8 cellular contexts compared by ENCODE assay signal in genomic region chr4:95547708-95548471, GRCh38. TPM values are rescaled to one million over a fixed set of nuclear protein-coding genes. Genes with fewer than 3 reads are reported as not detected.
DNase-seq lines count a peak whose midpoint lies in the region; ATAC-seq and TF ChIP-seq lines count a peak whose summit lies in the region.

No MANE protein-coding gene starts in this region.

- no peaks in the 10 kb centered on the region for H3K4me1 ChIP-seq in parathyroid adenoma

- intact Hi-C loops in activated T-helper 1 cell treated with anti-CD3 and anti-CD28 coated beads, Interleukin-12 subunit alpha, Interleukin-12 subunit beta, Interleukin-2, Interleukin-4 antibody, amounts not matched to agents 30 ng/mL and 10 ng/mL and 1 ng/mL, durations not matched to agents 14 hours and 24 hours and 36 hours (cut with micrococcal nuclease), result no loop called here
- intact Hi-C loops in left cardiac atrium (cut with DNase I), result no loop called here

- H3K4me2 ChIP-seq in parathyroid adenoma (ENCODE audit: low read length), result peak overlapping the region; percentile 71

- peaks cover 22% of the 10 kb centered on the region for H3K4me1 Mint-ChIP-seq in activated T-helper 1 cell treated with anti-CD3 and anti-CD28 coated beads, Interleukin-12 subunit alpha, Interleukin-12 subunit beta, Interleukin-2, Interleukin-4 antibody, amounts not matched to agents 30 ng/mL and 10 ng/mL and 1 ng/mL, durations not matched to agents 14 hours and 24 hours and 36 hours (ENCODE audit: low read depth)

- POLR2A ChIA-PET in RWPE1 (lab: Yijun Ruan, JAX; ENCODE audit: low non-redundant PET), result no interaction called here

- H3K27ac Mint-ChIP-seq in activated T-helper 1 cell treated with anti-CD3 and anti-CD28 coated beads, Interleukin-12 subunit alpha, Interleukin-12 subunit beta, Interleukin-2, Interleukin-4 antibody, amounts not matched to agents 30 ng/mL and 10 ng/mL and 1 ng/mL, durations not matched to agents 14 hours and 24 hours and 36 hours, result no peak overlapping the region

- H3K9ac ChIP-seq in parathyroid adenoma, result no peak overlapping the region

- ATAC-seq in left cardiac atrium (peak in 1 of 2 donors; percentile 11), GM21367 (IDR thresholded peaks at IDR 0.05; ENCODE audit: unreplicated experiment) (no peak)

- TF ChIP-seq CTCF in GM06990 (IDR thresholded peaks at IDR 0.05; ENCODE audit: insufficient read depth, low read length, poor library complexity, severe bottlenecking) (no peak), parathyroid adenoma (IDR thresholded peaks at IDR 0.05) (no peak), RWPE1 (conservative IDR thresholded peaks at IDR 0.05; ENCODE audit: low read depth) (no peak)

- no peak overlapping the region for H2AFZ ChIP-seq in parathyroid adenoma

- H3K27me3 Mint-ChIP-seq in activated T-helper 1 cell treated with anti-CD3 and anti-CD28 coated beads, Interleukin-12 subunit alpha, Interleukin-12 subunit beta, Interleukin-2, Interleukin-4 antibody, amounts not matched to agents 30 ng/mL and 10 ng/mL and 1 ng/mL, durations not matched to agents 14 hours and 24 hours and 36 hours (ENCODE audit: insufficient read depth), result peaks cover 47% of the 10 kb centered on the region

- H3K9me3 Mint-ChIP-seq in activated T-helper 1 cell treated with anti-CD3 and anti-CD28 coated beads, Interleukin-12 subunit alpha, Interleukin-12 subunit beta, Interleukin-2, Interleukin-4 antibody, amounts not matched to agents 30 ng/mL and 10 ng/mL and 1 ng/mL, durations not matched to agents 14 hours and 24 hours and 36 hours, result no peaks in the 10 kb centered on the region

- no peaks in the 10 kb centered on the region for H3K79me2 ChIP-seq in parathyroid adenoma

- H3K36me3 Mint-ChIP-seq in activated T-helper 1 cell treated with anti-CD3 and anti-CD28 coated beads, Interleukin-12 subunit alpha, Interleukin-12 subunit beta, Interleukin-2, Interleukin-4 antibody, amounts not matched to agents 30 ng/mL and 10 ng/mL and 1 ng/mL, durations not matched to agents 14 hours and 24 hours and 36 hours (ENCODE audit: low read depth), result no peaks in the 10 kb centered on the region

- CTCF ChIA-PET in RWPE1 (lab: Yijun Ruan, JAX), result interaction anchor here (0.6 kb wide), 3 partner anchors 376 to 1746 kb away, joined by 3 to 4 read pairs (median 4); no protein-coding TSS in a partner anchor

- no peaks in the 10 kb centered on the region for H3K27me3 ChIP-seq in GM06990 (replicated peaks; ENCODE audit: control insufficient read depth, insufficient read depth, low read length)
- H3K27me3 ChIP-seq in parathyroid adenoma (ENCODE audit: control insufficient read depth, insufficient read depth, low read length), result no peaks in the 10 kb centered on the region

- peak overlapping the region; percentile 42 for H3K4me3 Mint-ChIP-seq in activated T-helper 1 cell treated with anti-CD3 and anti-CD28 coated beads, Interleukin-12 subunit alpha, Interleukin-12 subunit beta, Interleukin-2, Interleukin-4 antibody, amounts not matched to agents 30 ng/mL and 10 ng/mL and 1 ng/mL, durations not matched to agents 14 hours and 24 hours and 36 hours

- no peaks in the 10 kb centered on the region for H3K36me3 ChIP-seq in GM06990 (ENCODE audit: control insufficient read depth, insufficient read depth, low read length)
- no peaks in the 10 kb centered on the region for H3K36me3 ChIP-seq in parathyroid adenoma (ENCODE audit: control insufficient read depth, insufficient read depth, low read length)

- peak; percentile 15 for DNase-seq in GM06990 (ENCODE audit: extremely low read depth, insufficient read length)
- no peak for DNase-seq in activated T-helper 1 cell treated with anti-CD3 and anti-CD28 coated beads, Interleukin-12 subunit alpha, Interleukin-12 subunit beta, Interleukin-2, Interleukin-4 antibody, amounts not matched to agents 30 ng/mL and 10 ng/mL and 1 ng/mL, durations not matched to agents 14 hours and 24 hours and 36 hours (ENCODE audit: low spot score)
- DNase-seq in left cardiac atrium, result peak; percentile 49
- DNase-seq in RWPE1 (ENCODE audit: low spot score), result no peak
- DNase-seq in NCI-H1930 (lab: John Stamatoyannopoulos, UW), result no peak
- DNase-seq in NOMO-1 (lab: John Stamatoyannopoulos, UW; ENCODE audit: unreplicated experiment in 2 of 2), result no peak

- no peaks in the 10 kb centered on the region for H3K9me3 ChIP-seq in parathyroid adenoma (ENCODE audit: control insufficient read depth, low read length)

- H3K27ac ChIP-seq in parathyroid adenoma (no peak overlapping the region), RWPE1 (no peak overlapping the region)

- H3K4me3 ChIP-seq in GM06990 (replicated peaks; ENCODE audit: low read depth, low read length), result no peak overlapping the region
- peak overlapping the region; percentile 51 for H3K4me3 ChIP-seq in parathyroid adenoma (ENCODE audit: low read depth, low read length)

RNA-seq across cellular contexts. Expression of gene UNC5C, which starts 0.9 kb away (rescaled TPM):
- total RNA-seq in activated T-helper 1 cell treated with anti-CD3 and anti-CD28 coated beads, Interleukin-12 subunit alpha, Interleukin-12 subunit beta, Interleukin-2, Interleukin-4 antibody, amounts not matched to agents 30 ng/mL and 10 ng/mL and 1 ng/mL, durations not matched to agents 14 hours and 24 hours and 36 hours, result not detected in 2 replicates
- 1 to 10 TPM; 3.3 to 6.2 TPM for total RNA-seq in left cardiac atrium

Comparison
In these comparisons a context has a peak if more than half of its experiments do, and no peak if none do; other contexts are left out.
1. DNase-seq: peak in GM06990 (single experiment) and left cardiac atrium (single experiment); none in activated T-helper 1 cell treated with anti-CD3 and anti-CD28 coated beads, Interleukin-12 subunit alpha, Interleukin-12 subunit beta, Interleukin-2, Interleukin-4 antibody, amounts not matched to agents 30 ng/mL and 10 ng/mL and 1 ng/mL, durations not matched to agents 14 hours and 24 hours and 36 hours (single experiment), RWPE1 (single experiment), NCI-H1930 (0 of 2) and NOMO-1 (0 of 2).